In genomic region chr7:2651847-2652735, GRCh38 we compare ENCODE assay signal across 17 cellular contexts. TPM values are rescaled to one million over a fixed set of nuclear protein-coding genes. Genes with fewer than 3 reads are reported as not detected.
"Had no signal": no experiment of that assay in that cellular context is flagged by ENCODE, and none has a peak within 500 bp of the region (broad histone marks: within the 10 kb centered on the region; RNA-seq: fewer than 3 reads in every experiment).

No MANE protein-coding gene starts in this region.

- H3K9me3 Mint-ChIP-seq: activated CD4-positive, alpha-beta memory T cell treated with anti-CD3 and anti-CD28 coated beads, Interleukin-2, amount 10 ng/mL, durations not matched to agents 7 days and 5 days; activated naive CD8-positive, alpha-beta T cell treated with anti-CD3 and anti-CD28 coated beads for 36 hours; naive thymus-derived CD8-positive, alpha-beta T cell; T-helper 2 cell treated with Interferon-gamma antibody and Interleukin-4, amounts not matched to agents 5 μg/mL and 100 μg/mL, for 36 hours had no signal

- H3K4me3 Mint-ChIP-seq: activated CD4-positive, alpha-beta memory T cell treated with anti-CD3 and anti-CD28 coated beads, Interleukin-2, amount 10 ng/mL, durations not matched to agents 7 days and 5 days; activated naive CD8-positive, alpha-beta T cell treated with anti-CD3 and anti-CD28 coated beads for 36 hours; naive thymus-derived CD8-positive, alpha-beta T cell; T-helper 2 cell treated with Interferon-gamma antibody and Interleukin-4, amounts not matched to agents 5 μg/mL and 100 μg/mL, for 36 hours had no signal

- H3K27ac ChIP-seq: brain microvascular endothelial cell, esophagus squamous epithelium, testis had no signal

- H3K27ac Mint-ChIP-seq: activated CD4-positive, alpha-beta memory T cell treated with anti-CD3 and anti-CD28 coated beads, Interleukin-2, amount 10 ng/mL, durations not matched to agents 7 days and 5 days; activated naive CD8-positive, alpha-beta T cell treated with anti-CD3 and anti-CD28 coated beads for 36 hours; naive thymus-derived CD8-positive, alpha-beta T cell; T-helper 2 cell treated with Interferon-gamma antibody and Interleukin-4, amounts not matched to agents 5 μg/mL and 100 μg/mL, for 36 hours had no signal

- H3K4me3 ChIP-seq: esophagus squamous epithelium, testis had no signal

- H3K36me3 Mint-ChIP-seq: activated naive CD8-positive, alpha-beta T cell treated with anti-CD3 and anti-CD28 coated beads for 36 hours had no signal

- H3K27me3 Mint-ChIP-seq: activated CD4-positive, alpha-beta memory T cell treated with anti-CD3 and anti-CD28 coated beads, Interleukin-2, amount 10 ng/mL, durations not matched to agents 7 days and 5 days; activated naive CD8-positive, alpha-beta T cell treated with anti-CD3 and anti-CD28 coated beads for 36 hours; naive thymus-derived CD8-positive, alpha-beta T cell had no signal

- ATAC-seq: naive thymus-derived CD8-positive, alpha-beta T cell; stimulated activated naive CD8-positive, alpha-beta T cell treated with anti-CD3 and anti-CD28 coated beads, Interleukin-15, Interleukin-2, amounts not matched to agents 100 U/mL and 50 U/mL, for 24 hours had no signal

- H3K4me1 Mint-ChIP-seq: activated CD4-positive, alpha-beta memory T cell treated with anti-CD3 and anti-CD28 coated beads, Interleukin-2, amount 10 ng/mL, durations not matched to agents 7 days and 5 days; activated naive CD8-positive, alpha-beta T cell treated with anti-CD3 and anti-CD28 coated beads for 36 hours had no signal

- H3K4me1 ChIP-seq: esophagus squamous epithelium, testis had no signal

- H3K9me3 ChIP-seq: esophagus squamous epithelium, testis had no signal

- DNase-seq: activated CD4-positive, alpha-beta memory T cell treated with anti-CD3 and anti-CD28 coated beads, Interleukin-2, amount 10 ng/mL, durations not matched to agents 7 days and 5 days; activated CD4-positive, alpha-beta T cell treated with anti-CD3 and anti-CD28 coated beads for 1 hour; activated gamma-delta T cell treated with Interleukin-2 at 50 U/mL for 16 hours; activated naive CD8-positive, alpha-beta T cell treated with anti-CD3 and anti-CD28 coated beads for 36 hours; activated T-cell treated with anti-CD3 and anti-CD28 coated beads, Interleukin-2, amount 50 U/mL, for 48 hours; brain microvascular endothelial cell; esophagus squamous epithelium; head of caudate nucleus; mammary epithelial cell; occipital lobe; stimulated activated CD4-positive, alpha-beta T cell treated with anti-CD3 and anti-CD28 coated beads, Interleukin-4, amount 100 ng/mL, for 1 hour; stimulated activated CD8-positive, alpha-beta memory T cell treated with anti-CD3 and anti-CD28 coated beads, Interleukin-4, amount 100 ng/mL, for 48 hours; testis had no signal

- H3K27me3 ChIP-seq: brain microvascular endothelial cell, esophagus squamous epithelium, testis had no signal

RNA-seq across cellular contexts. Expression of gene AMZ1, which starts 35.9 kb away (rescaled TPM):
- total RNA-seq: pulmonary artery endothelial cell had no signal
- polyA plus RNA-seq: naive thymus-derived CD8-positive, alpha-beta T cell had no signal
